9 cellular contexts compared by ENCODE assay signal in genomic region chr10:100008142-100008522, GRCh38. TPM values are rescaled to one million over a fixed set of nuclear protein-coding genes. Genes with fewer than 3 reads are reported as not detected.
DNase-seq lines count a peak whose midpoint lies in the region; ATAC-seq and TF ChIP-seq lines count a peak whose summit lies in the region.
"Had no signal": no experiment of that assay in that cellular context is flagged by ENCODE, and none has a peak within 500 bp of the region (broad histone marks: within the 10 kb centered on the region; RNA-seq: fewer than 3 reads in every experiment).

No MANE protein-coding gene starts in this region.

- peak overlapping the region; percentile 85 for H3K27ac ChIP-seq in muscle layer of duodenum (ENCODE audit: low read length)

- H3K4me3 ChIP-seq in AG10803 (ENCODE audit: low read length) (peak overlapping the region; percentile 93), muscle layer of duodenum (ENCODE audit: low read depth in 1 of 2, low read length in 2 of 2) (peak overlapping the region; percentile 97 to 99)

- H3K4me1 ChIP-seq in muscle layer of duodenum (ENCODE audit: control insufficient read depth in 1 of 2, insufficient read depth in 2 of 2, low read length in 2 of 2), result peaks cover 21 to 37% of the 10 kb centered on the region in 2 donors

- H3K9me3 ChIP-seq in muscle layer of duodenum (ENCODE audit: control insufficient read depth in 1 of 2, low read length in 2 of 2), result no peaks in the 10 kb centered on the region
- H3K9me3 ChIP-seq: upper lobe of left lung had no signal

- no peaks in the 10 kb centered on the region for H3K27me3 ChIP-seq in muscle layer of duodenum (ENCODE audit: low read depth, low read length)
- H3K27me3 ChIP-seq: upper lobe of left lung had no signal

- peak; percentile 68 for DNase-seq in AG10803 (ENCODE audit: low read depth)
- peak; percentile 58 for DNase-seq in M059J (ENCODE audit: low read depth)
- peak; percentile 12 for DNase-seq in cerebellum (ENCODE audit: low spot score)
- no peak for DNase-seq in AML-193 (lab: John Stamatoyannopoulos, UW)
- no peak for DNase-seq in activated CD4-positive, alpha-beta T cell treated with anti-CD3 and anti-CD28 coated beads, Interleukin-2, amount 50 U/mL, for 4 hours
- DNase-seq in stimulated activated CD8-positive, alpha-beta memory T cell treated with anti-CD3 and anti-CD28 coated beads, Interleukin-4, amount 100 ng/mL, for 48 hours, result no peak
- DNase-seq: upper lobe of left lung had no signal

- TF ChIP-seq CTCF in AG10803 (conservative IDR thresholded peaks at IDR 0.05; ENCODE audit: low read length), result no peak

- peaks cover 0 to 4% of the 10 kb centered on the region in 2 donors for H3K36me3 ChIP-seq in muscle layer of duodenum (ENCODE audit: control insufficient read depth in 1 of 2, insufficient read depth in 2 of 2, low read length in 2 of 2)
- H3K36me3 ChIP-seq: upper lobe of left lung had no signal

- ATAC-seq in GM21515 (IDR thresholded peaks at IDR 0.05; ENCODE audit: unreplicated experiment), result no peak

RNA-seq across cellular contexts. Expression of gene DNMBP, which starts 1.6 kb away (rescaled TPM):
- 17.4 and 29.4 TPM in 2 replicates for total RNA-seq in M059J (2014; rRNA removed; shearing (Covaris generic))
- total RNA-seq in cerebellum, result 12.8 TPM

Comparison
In these comparisons a context has a peak if more than half of its experiments do, and no peak if none do; other contexts are left out.
1. DNase-seq: peak in AG10803 (single experiment), M059J (single experiment) and cerebellum (single experiment); none in AML-193 (0 of 2), activated CD4-positive, alpha-beta T cell treated with anti-CD3 and anti-CD28 coated beads, Interleukin-2, amount 50 U/mL, for 4 hours (0 of 2) and stimulated activated CD8-positive, alpha-beta memory T cell treated with anti-CD3 and anti-CD28 coated beads, Interleukin-4, amount 100 ng/mL, for 48 hours (single experiment).